In the genomic region with DNA sequence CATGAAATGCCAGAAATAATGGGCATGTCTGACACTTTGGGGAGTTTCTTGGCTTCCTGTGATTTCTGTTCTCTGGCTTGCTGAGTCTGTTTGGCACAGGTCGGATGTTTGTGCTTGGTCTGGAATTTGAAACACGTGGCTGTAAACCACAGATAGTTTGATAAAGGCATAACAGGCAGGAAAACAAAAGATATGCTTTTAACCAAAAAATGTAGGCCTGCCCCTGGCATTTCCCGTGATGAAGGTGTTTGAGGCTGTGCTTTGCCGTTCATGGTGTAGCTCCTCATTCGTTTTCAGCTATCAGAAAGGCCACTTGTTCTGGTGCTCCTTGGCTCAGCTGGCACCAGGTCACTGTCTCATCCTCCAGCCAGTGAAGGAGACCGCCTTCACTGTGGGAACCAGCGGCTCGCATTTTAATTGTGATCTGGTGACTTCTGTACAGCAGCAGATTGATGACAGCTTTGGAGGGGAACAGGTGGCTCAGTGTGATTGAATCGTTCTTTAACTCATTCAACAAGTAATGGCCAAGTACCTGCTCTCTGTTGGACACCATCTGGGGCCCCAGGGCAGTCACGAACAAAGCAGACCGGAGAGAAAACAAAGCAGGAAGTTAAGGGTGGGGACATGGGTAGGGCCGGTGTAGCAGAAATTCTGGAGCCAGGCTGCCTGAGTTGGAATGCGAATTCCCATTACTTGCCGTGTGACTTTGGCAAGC, we compare ENCODE assay signal across 9 cellular contexts.
DNase-seq lines count a peak whose midpoint lies in the region; ATAC-seq and TF ChIP-seq lines count a peak whose summit lies in the region.
"Had no signal": no experiment of that assay in that cellular context is flagged by ENCODE, and none has a peak within 500 bp of the region (broad histone marks: within the 10 kb centered on the region; RNA-seq: fewer than 3 reads in every experiment).

No MANE protein-coding gene starts in this region.

- H3K9me3 ChIP-seq in left ventricle myocardium inferior (replicated peaks): peaks cover 24% of the 10 kb centered on the region
- peaks cover 0 to 3% (median 0%) of the 10 kb centered on the region in 3 donors for H3K9me3 ChIP-seq in skeletal muscle tissue (ENCODE audit: control insufficient read depth in 3 of 3, low read length in 3 of 3)
- no peaks in the 10 kb centered on the region for H3K9me3 ChIP-seq in MM.1S (replicated peaks; ENCODE audit: insufficient read depth, low read length)

- H3K9ac ChIP-seq in skeletal muscle tissue (ENCODE audit: low read depth in 1 of 3, low read length in 3 of 3): peak overlapping the region in 1 of 3 donors; percentile 17
- no peak overlapping the region for H3K9ac ChIP-seq in MM.1S (ENCODE audit: low read length)

- no peak overlapping the region for H2AFZ ChIP-seq in MM.1S (ENCODE audit: low read length)

- H3K27me3 ChIP-seq in left ventricle myocardium inferior (ENCODE audit: low read depth) (no peaks in the 10 kb centered on the region), skeletal muscle tissue (ENCODE audit: control insufficient read depth in 3 of 3, insufficient read depth in 3 of 3, low read length in 3 of 3) (no peaks in the 10 kb centered on the region), MM.1S (replicated peaks; ENCODE audit: insufficient read depth, low read length) (no peaks in the 10 kb centered on the region)

- peaks cover 81% of the 10 kb centered on the region for H3K4me1 ChIP-seq in left ventricle myocardium inferior
- peaks cover 36 to 51% (median 44%) of the 10 kb centered on the region in 3 donors for H3K4me1 ChIP-seq in skeletal muscle tissue (ENCODE audit: control insufficient read depth in 3 of 3, insufficient read depth in 3 of 3, low read length in 3 of 3)
- 0 out of 2 replicates have a peak, but pooled peaks cover 5% of the 10 kb centered on the region for H3K4me1 ChIP-seq in MM.1S (ENCODE audit: low read length)

- ATAC-seq in activated naive CD4-positive, alpha-beta T cell treated with anti-CD3 and anti-CD28 coated beads, Interleukin-2, amount 50 U/mL, for 72 hours: peak in 1 of 2 donors; percentile 26
- ATAC-seq in HG03565 (IDR thresholded peaks at IDR 0.05; ENCODE audit: unreplicated experiment): no peak

- H3K36me3 Mint-ChIP-seq in activated naive CD4-positive, alpha-beta T cell treated with anti-CD3 and anti-CD28 coated beads, Interleukin-2, amount 50 U/mL, for 72 hours: peaks cover 16 to 50% of the 10 kb centered on the region in 2 donors

- peak overlapping the region; percentile 91 to 96 for H3K27ac Mint-ChIP-seq in activated naive CD4-positive, alpha-beta T cell treated with anti-CD3 and anti-CD28 coated beads, Interleukin-2, amount 50 U/mL, for 72 hours

- H3K36me3 ChIP-seq in left ventricle myocardium inferior: peaks cover 12% of the 10 kb centered on the region
- no peaks in the 10 kb centered on the region for H3K36me3 ChIP-seq in skeletal muscle tissue (ENCODE audit: control insufficient read depth in 3 of 3, insufficient read depth in 3 of 3, low read length in 3 of 3)
- no peaks in the 10 kb centered on the region for H3K36me3 ChIP-seq in MM.1S (replicated peaks; ENCODE audit: insufficient read depth, low read length)

- intact Hi-C loops in left ventricle myocardium inferior (cut with micrococcal nuclease): no loop called here

- no peaks in the 10 kb centered on the region for H4K20me1 ChIP-seq in MM.1S (ENCODE audit: insufficient read depth, low read length)

- no peaks in the 10 kb centered on the region for H3K9me2 ChIP-seq in MM.1S (replicated peaks; ENCODE audit: insufficient read depth, low read length)

- H3K4me2 ChIP-seq in MM.1S (ENCODE audit: low read depth, low read length): no peak overlapping the region

- H3K4me3 ChIP-seq in left ventricle myocardium inferior (peak overlapping the region; percentile 21), skeletal muscle tissue (ENCODE audit: low read length in 3 of 3) (peak overlapping the region; percentile 31 to 46 (median 39)), MM.1S (ENCODE audit: low read length) (no peak overlapping the region)

- H3F3A ChIP-seq in MM.1S (ENCODE audit: insufficient read depth, low read length): no peaks in the 10 kb centered on the region

- peaks cover 72% of the 10 kb centered on the region for H3K79me2 ChIP-seq in MM.1S (ENCODE audit: low read length)

- peak overlapping the region; percentile 85 for H3K27ac ChIP-seq in left ventricle myocardium inferior (replicated peaks)
- peak overlapping the region; percentile 59 for H3K27ac ChIP-seq in skeletal muscle tissue (ENCODE audit: low read depth, low read length)
- H3K27ac ChIP-seq in MM.1S (ENCODE audit: low read length): no peak overlapping the region
- H3K27ac ChIP-seq: HL-60 had no signal

- TF ChIP-seq CTCF in left ventricle myocardium inferior (IDR thresholded peaks at IDR 0.05; ENCODE audit: borderline replicate concordance) (no peak), MM.1S (IDR thresholded peaks at IDR 0.05; ENCODE audit: low read length) (no peak)

- peaks cover 17 to 27% of the 10 kb centered on the region in 2 donors for H3K9me3 Mint-ChIP-seq in activated naive CD4-positive, alpha-beta T cell treated with anti-CD3 and anti-CD28 coated beads, Interleukin-2, amount 50 U/mL, for 72 hours

- peak; percentile 20 for DNase-seq in COLO829 (ENCODE audit: low spot score)
- DNase-seq in M059J (ENCODE audit: low read depth): peak; percentile 79
- no peak for DNase-seq in activated naive CD4-positive, alpha-beta T cell treated with anti-CD3 and anti-CD28 coated beads, Interleukin-2, amount 50 U/mL, for 72 hours (ENCODE audit: low spot score in 2 of 2)
- no peak for DNase-seq in left ventricle myocardium inferior
- DNase-seq in DMS79 treated with DMSO at 0.1 percent for 48 hours (lab: John Stamatoyannopoulos, UW): no peak
- DNase-seq in MM.1S: no peak

Comparison
In these comparisons a context has a peak if more than half of its experiments do, and no peak if none do; other contexts are left out.
1. DNase-seq: peak in COLO829 (single experiment) and M059J (single experiment); none in activated naive CD4-positive, alpha-beta T cell treated with anti-CD3 and anti-CD28 coated beads, Interleukin-2, amount 50 U/mL, for 72 hours (0 of 2), left ventricle myocardium inferior (single experiment), DMS79 treated with DMSO at 0.1 percent for 48 hours (single experiment) and MM.1S (single experiment).